Comparison of ENCODE assay signal across 28 cellular contexts in genomic region chr22:45788530-45788929, GRCh38.
"Had no signal": no experiment of that assay in that cellular context is flagged by ENCODE, and none has a peak within 500 bp of the region (broad histone marks: within the 10 kb centered on the region; RNA-seq: fewer than 3 reads in every experiment).

No MANE protein-coding gene starts in this region.

- H3K4me3 ChIP-seq: adrenal gland, body of pancreas, prostate gland, sigmoid colon, upper lobe of left lung, vagina had no signal

- H3K9me3 ChIP-seq: adrenal gland, body of pancreas, prostate gland, sigmoid colon, upper lobe of left lung, vagina had no signal

- H3K36me3 ChIP-seq: adrenal gland, prostate gland had no signal

- ATAC-seq: body of pancreas; left cardiac atrium; left ventricle myocardium superior; stimulated activated effector memory CD8-positive, alpha-beta T cell treated with anti-CD3 and anti-CD28 coated beads, Interleukin-12 subunit alpha, Interleukin-12 subunit beta, amount 100 ng/mL, for 72 hours; stimulated activated naive CD8-positive, alpha-beta T cell treated with anti-CD3 and anti-CD28 coated beads, Interleukin-15, amount 100 ng/mL, for 72 hours had no signal

- H3K27me3 Mint-ChIP-seq: activated B cell treated with CpG ODN at 0.5 μM for 24 hours; activated naive CD8-positive, alpha-beta T cell treated with anti-CD3 and anti-CD28 coated beads for 36 hours; naive B cell; stimulated activated naive CD8-positive, alpha-beta T cell treated with anti-CD3 and anti-CD28 coated beads, Interleukin-15, amount 100 ng/mL, for 72 hours had no signal

- H3K4me3 Mint-ChIP-seq: activated B cell treated with CpG ODN at 0.5 μM for 24 hours; activated naive CD4-positive, alpha-beta T cell treated with anti-CD3 and anti-CD28 coated beads for 36 hours; activated naive CD8-positive, alpha-beta T cell treated with anti-CD3 and anti-CD28 coated beads for 36 hours; mesothelial cell of epicardium; naive B cell; stimulated activated effector memory CD8-positive, alpha-beta T cell treated with anti-CD3 and anti-CD28 coated beads, Interleukin-12 subunit alpha, Interleukin-12 subunit beta, amount 100 ng/mL, for 72 hours; stimulated activated naive CD8-positive, alpha-beta T cell treated with anti-CD3 and anti-CD28 coated beads, Interleukin-15, amount 100 ng/mL, for 72 hours; T-helper 1 cell treated with Interleukin-12 subunit alpha and Interleukin-12 subunit beta and Interleukin-4 antibody, amounts not matched to agents 30 μg/mL and 1 μg/mL, for 36 hours had no signal

- H3K27ac Mint-ChIP-seq: activated B cell treated with CpG ODN at 0.5 μM for 24 hours; activated naive CD4-positive, alpha-beta T cell treated with anti-CD3 and anti-CD28 coated beads for 36 hours; activated naive CD8-positive, alpha-beta T cell treated with anti-CD3 and anti-CD28 coated beads for 36 hours; mesothelial cell of epicardium; stimulated activated effector memory CD8-positive, alpha-beta T cell treated with anti-CD3 and anti-CD28 coated beads, Interleukin-12 subunit alpha, Interleukin-12 subunit beta, amount 100 ng/mL, for 72 hours; T-helper 1 cell treated with Interleukin-12 subunit alpha and Interleukin-12 subunit beta and Interleukin-4 antibody, amounts not matched to agents 30 μg/mL and 1 μg/mL, for 36 hours had no signal

- H3K27ac ChIP-seq: body of pancreas, epithelial cell of prostate, prostate gland, sigmoid colon, upper lobe of left lung, vagina had no signal

- H3K9me3 Mint-ChIP-seq: T-helper 1 cell treated with Interleukin-12 subunit alpha and Interleukin-12 subunit beta and Interleukin-4 antibody, amounts not matched to agents 30 μg/mL and 1 μg/mL, for 36 hours had no signal

- H3K4me1 ChIP-seq: prostate gland had no signal

- DNase-seq: activated B cell treated with CpG ODN at 0.5 μM for 24 hours; activated CD8-positive, alpha-beta memory T cell treated with anti-CD3 and anti-CD28 coated beads for 24 hours; activated effector memory CD4-positive, alpha-beta T cell treated with Interleukin-2 at 50 U/mL for 16 hours; activated naive CD4-positive, alpha-beta T cell treated with anti-CD3 and anti-CD28 coated beads for 36 hours; activated naive CD8-positive, alpha-beta T cell treated with anti-CD3 and anti-CD28 coated beads for 36 hours; adrenal gland; aorta; body of pancreas; effector CD8-positive, alpha-beta T cell; glutamatergic neuron; islet precursor cell; left cardiac atrium; left ventricle myocardium superior; naive B cell; retina; sigmoid colon; small intestine; stimulated activated CD4-positive, alpha-beta T cell treated with anti-CD3 and anti-CD28 coated beads, Interleukin-4, amount 100 ng/mL, for 24 hours; stimulated activated naive CD8-positive, alpha-beta T cell treated with anti-CD3 and anti-CD28 coated beads, Interleukin-15, amount 100 ng/mL, for 72 hours; substantia nigra; T1000; upper lobe of left lung had no signal

- H3K27me3 ChIP-seq: adrenal gland, body of pancreas, sigmoid colon, upper lobe of left lung, vagina had no signal

- H3K36me3 Mint-ChIP-seq: stimulated activated effector memory CD8-positive, alpha-beta T cell treated with anti-CD3 and anti-CD28 coated beads, Interleukin-12 subunit alpha, Interleukin-12 subunit beta, amount 100 ng/mL, for 72 hours had no signal

- H3K4me1 Mint-ChIP-seq: stimulated activated naive CD8-positive, alpha-beta T cell treated with anti-CD3 and anti-CD28 coated beads, Interleukin-15, amount 100 ng/mL, for 72 hours had no signal
